Comparison of ENCODE assay signal across 13 cellular contexts in genomic region chr14:66662374-66662773, GRCh38.
DNase-seq lines count a peak whose midpoint lies in the region; ATAC-seq, FAIRE-seq and TF ChIP-seq lines count a peak whose summit lies in the region.
"Had no signal": no experiment of that assay in that cellular context is flagged by ENCODE, and none has a peak within 500 bp of the region (broad histone marks: within the 10 kb centered on the region; RNA-seq: fewer than 3 reads in every experiment).

No MANE protein-coding gene starts in this region.

- intact Hi-C loops in endothelial cell of umbilical vein (cut with micrococcal nuclease): loop anchor here (1.0 kb wide), 3 partner anchors 38 to 303 kb away; no protein-coding TSS in a partner anchor

- no peak for ATAC-seq in GM19395 (IDR thresholded peaks at IDR 0.05; ENCODE audit: unreplicated experiment)
- ATAC-seq: activated naive CD8-positive, alpha-beta T cell treated with anti-CD3 and anti-CD28 coated beads, Interleukin-2, amount 50 U/mL, for 24 hours had no signal

- CTCF ChIA-PET in endothelial cell of umbilical vein (lab: Charles Lee): interaction anchor here (0.9 to 5.3 kb wide), 13 partner anchors 9 to 303 kb away, joined by 3 to 127 read pairs (median 6); no protein-coding TSS in a partner anchor

- BruUV-seq in endothelial cell of umbilical vein (replicated peaks; lab: Mats Ljungman, UMichigan): no TSS peak

- H3K9ac ChIP-seq in endothelial cell of umbilical vein (replicated peaks; ENCODE audit: extremely low read depth, insufficient read depth, low read length): no peak overlapping the region

- peak; percentile 5 for DNase-seq in NCI-H226
- peak; percentile 41 for DNase-seq in endothelial cell of umbilical vein (ENCODE audit: low read depth, low spot score)
- DNase-seq in neural crest cell (ENCODE audit: low read depth, low spot score): no peak
- no peak for DNase-seq in NCI-H146 treated with DMSO at 0.1 percent for 48 hours (lab: John Stamatoyannopoulos, UW; ENCODE audit: unreplicated experiment)
- DNase-seq in retina: no peak
- no peak for DNase-seq in NCI-H1105 treated with DMSO at 0.1 percent for 48 hours (lab: John Stamatoyannopoulos, UW)
- DNase-seq: activated CD4-positive, alpha-beta T cell treated with anti-CD3 and anti-CD28 coated beads, Interleukin-2, amount 10 ng/mL, durations not matched to agents 24 days and 14 days; activated naive CD8-positive, alpha-beta T cell treated with anti-CD3 and anti-CD28 coated beads, Interleukin-2, amount 50 U/mL, for 24 hours; hippocampal formation; pancreas had no signal

- no peaks in the 10 kb centered on the region for H3K9me3 ChIP-seq in endothelial cell of umbilical vein (replicated peaks; ENCODE audit: control insufficient read depth, insufficient read depth, low read length)
- H3K9me3 ChIP-seq: pancreas had no signal

- TF ChIP-seq CTCF in GM12873 (IDR thresholded peaks at IDR 0.05; ENCODE audit: insufficient read depth, low read depth, low read length, missing control alignments) (peak; percentile 37), endothelial cell of umbilical vein (IDR thresholded peaks at IDR 0.05; ENCODE audit: extremely low read depth in 1 of 2, insufficient read depth in 1 of 2, low read depth in 1 of 2, low read length in 2 of 2) (peak; percentile 64 to 66), neural crest cell (conservative IDR thresholded peaks at IDR 0.05) (peak; percentile 52)

- H3K9me3 Mint-ChIP-seq in neural crest cell: peaks cover 43% of the 10 kb centered on the region

- POLR2A ChIA-PET in endothelial cell of umbilical vein (lab: Charles Lee): no interaction called here

- no peak overlapping the region for H2AFZ ChIP-seq in endothelial cell of umbilical vein (ENCODE audit: low read depth, low read length)

- H3K4me2 ChIP-seq in endothelial cell of umbilical vein (ENCODE audit: insufficient read depth, low read length): no peak overlapping the region

- dilution Hi-C loops in endothelial cell of umbilical vein (cut with MboI; ENCODE audit: extremely low pct_ligation_motif_present, low sequenced_read_pairs): no loop called here

- H3K36me3 Mint-ChIP-seq in neural crest cell (ENCODE audit: low read depth): peaks cover 44% of the 10 kb centered on the region

- no peaks in the 10 kb centered on the region for H3K9me1 ChIP-seq in endothelial cell of umbilical vein (replicated peaks; ENCODE audit: control insufficient read depth, extremely low read depth, insufficient read depth, low read length)

- FAIRE-seq in endothelial cell of umbilical vein (lab: Jason Lieb, UNC): peak; percentile 70
- FAIRE-seq: GM12892, pancreas had no signal

- no peaks in the 10 kb centered on the region for H3K4me1 ChIP-seq in endothelial cell of umbilical vein (ENCODE audit: control insufficient read depth, extremely low read depth, insufficient read depth, low read length)
- H3K4me1 ChIP-seq: pancreas had no signal

- H3K27ac Mint-ChIP-seq in neural crest cell (ENCODE audit: unreplicated experiment): no peak overlapping the region
- H3K27ac Mint-ChIP-seq: activated CD4-positive, alpha-beta T cell treated with anti-CD3 and anti-CD28 coated beads, Interleukin-2, amount 10 ng/mL, durations not matched to agents 24 days and 14 days; activated naive CD8-positive, alpha-beta T cell treated with anti-CD3 and anti-CD28 coated beads, Interleukin-2, amount 50 U/mL, for 24 hours had no signal

- H3K27me3 ChIP-seq in endothelial cell of umbilical vein (ENCODE audit: control insufficient read depth in 2 of 2, insufficient read depth in 2 of 2, low read length in 2 of 2): no peaks in the 10 kb centered on the region
- H3K27me3 ChIP-seq: pancreas had no signal

- no peaks in the 10 kb centered on the region for H3K79me2 ChIP-seq in endothelial cell of umbilical vein (ENCODE audit: control insufficient read depth, insufficient read depth, low read length)

- H3K27me3 Mint-ChIP-seq in neural crest cell (ENCODE audit: low read depth): no peaks in the 10 kb centered on the region
- H3K27me3 Mint-ChIP-seq: activated CD4-positive, alpha-beta T cell treated with anti-CD3 and anti-CD28 coated beads, Interleukin-2, amount 10 ng/mL, durations not matched to agents 24 days and 14 days; activated naive CD8-positive, alpha-beta T cell treated with anti-CD3 and anti-CD28 coated beads, Interleukin-2, amount 50 U/mL, for 24 hours had no signal

- no peak overlapping the region for H3K27ac ChIP-seq in endothelial cell of umbilical vein (ENCODE audit: insufficient read depth, low read depth, low read length)
- H3K27ac ChIP-seq: pancreas had no signal

- no peaks in the 10 kb centered on the region for H3K4me1 Mint-ChIP-seq in neural crest cell
- H3K4me1 Mint-ChIP-seq: activated CD4-positive, alpha-beta T cell treated with anti-CD3 and anti-CD28 coated beads, Interleukin-2, amount 10 ng/mL, durations not matched to agents 24 days and 14 days; activated naive CD8-positive, alpha-beta T cell treated with anti-CD3 and anti-CD28 coated beads, Interleukin-2, amount 50 U/mL, for 24 hours had no signal

- H3K36me3 ChIP-seq in endothelial cell of umbilical vein (ENCODE audit: control insufficient read depth in 2 of 2, extremely low read depth in 1 of 2, insufficient read depth in 2 of 2, low read length in 2 of 2): no peaks in the 10 kb centered on the region
- H3K36me3 ChIP-seq: pancreas had no signal

- no peak overlapping the region for H3K4me3 Mint-ChIP-seq in neural crest cell
- H3K4me3 Mint-ChIP-seq: activated CD4-positive, alpha-beta T cell treated with anti-CD3 and anti-CD28 coated beads, Interleukin-2, amount 10 ng/mL, durations not matched to agents 24 days and 14 days; activated naive CD8-positive, alpha-beta T cell treated with anti-CD3 and anti-CD28 coated beads, Interleukin-2, amount 50 U/mL, for 24 hours had no signal

- TF ChIP-seq POLR2A in endothelial cell of umbilical vein (IDR thresholded peaks at IDR 0.05; ENCODE audit: low read depth, low read length): no peak

- H3K4me3 ChIP-seq in endothelial cell of umbilical vein (replicated peaks in 1 of 3; ENCODE audit: insufficient read depth in 1 of 3, low read depth in 1 of 3, low read length in 3 of 3): no peak overlapping the region
- H3K4me3 ChIP-seq: pancreas had no signal

- no peaks in the 10 kb centered on the region for H4K20me1 ChIP-seq in endothelial cell of umbilical vein (replicated peaks; ENCODE audit: control insufficient read depth, extremely low read depth, insufficient read depth, low read length)

TF ChIP-seq in endothelial cell of umbilical vein, 7 proteins besides CTCF, POLR2A, EP300 and RAD21:
- TF ChIP-seq EZH2 (IDR thresholded peaks at IDR 0.05; ENCODE audit: borderline replicate concordance, low read depth, low read length, severe bottlenecking): no peak
- TF ChIP-seq MYC (IDR thresholded peaks at IDR 0.05; ENCODE audit: low read depth, low read length): no peak
- no peak for TF ChIP-seq GATA2 (IDR thresholded peaks at IDR 0.05; ENCODE audit: insufficient read depth, insufficient read length, low read depth, low read length)
- no peak for TF ChIP-seq MAX (IDR thresholded peaks at IDR 0.05; ENCODE audit: insufficient read depth, insufficient read length)
- TF ChIP-seq JUN (IDR thresholded peaks at IDR 0.05; ENCODE audit: borderline replicate concordance, insufficient read depth, insufficient read length, low read depth): no peak
- TF ChIP-seq FOS (IDR thresholded peaks at IDR 0.05; ENCODE audit: borderline replicate concordance, insufficient read depth, low read length): no peak
- no peak for TF ChIP-seq POLR2AphosphoS5 (IDR thresholded peaks at IDR 0.05; ENCODE audit: insufficient read depth, low read depth, low read length)

Comparison
In these comparisons a context has a peak if more than half of its experiments do, and no peak if none do; other contexts are left out.
1. DNase-seq: peak in NCI-H226 (single experiment) and endothelial cell of umbilical vein (single experiment); none in neural crest cell (single experiment), NCI-H146 treated with DMSO at 0.1 percent for 48 hours (single experiment), retina (single experiment) and NCI-H1105 treated with DMSO at 0.1 percent for 48 hours (single experiment).
2. Peak in every context shown above with its lines, with median percentiles within 50 percentile points of each other: CTCF ChIP-seq.